Comparison of ENCODE assay signal across 18 cellular contexts in genomic region chr9:91736898-91737601, GRCh38.
"Had no signal": no experiment of that assay in that cellular context is flagged by ENCODE, and none has a peak within 500 bp of the region (broad histone marks: within the 10 kb centered on the region; RNA-seq: fewer than 3 reads in every experiment).

No MANE protein-coding gene starts in this region.

- H3K9me3 ChIP-seq: lower lobe of right lung, neutrophil, pancreas, right lobe of liver, stomach, tibial artery, upper lobe of left lung had no signal

- H3K36me3 Mint-ChIP-seq: naive thymus-derived CD8-positive, alpha-beta T cell had no signal

- DNase-seq: effector CD4-positive, alpha-beta T cell; left ventricle myocardium superior; lower lobe of right lung; naive thymus-derived CD8-positive, alpha-beta T cell; pancreas; right lobe of liver; small intestine; stimulated activated CD4-positive, alpha-beta T cell treated with anti-CD3 and anti-CD28 coated beads, Interleukin-12 subunit alpha, Interleukin-12 subunit beta, amount 100 ng/mL, for 4 hours; stimulated activated CD4-positive, alpha-beta T cell treated with anti-CD3 and anti-CD28 coated beads, Interleukin-1b, Interleukin-23, amount 100 ng/mL, for 48 hours; stimulated activated CD4-positive, alpha-beta T cell treated with anti-CD3 and anti-CD28 coated beads, Interleukin-4, amount 100 ng/mL, for 1 hour; stimulated activated CD8-positive, alpha-beta memory T cell treated with anti-CD3 and anti-CD28 coated beads, Interleukin-4, amount 100 ng/mL, for 48 hours; stimulated activated naive CD4-positive, alpha-beta T cell treated with Interleukin-2 at 50 U/mL for 16 hours; stomach; tibial artery had no signal

- H3K27me3 ChIP-seq: neutrophil, pancreas, right lobe of liver, stomach, upper lobe of left lung had no signal

- H3K4me1 ChIP-seq: lower lobe of right lung, pancreas, right lobe of liver, tibial artery, upper lobe of left lung had no signal

- H3K9me3 Mint-ChIP-seq: naive thymus-derived CD8-positive, alpha-beta T cell; neural crest cell had no signal

- H3K36me3 ChIP-seq: lower lobe of right lung, neutrophil, pancreas, right lobe of liver, tibial artery, upper lobe of left lung had no signal

- H3K27ac Mint-ChIP-seq: naive thymus-derived CD8-positive, alpha-beta T cell had no signal

- H3K4me1 Mint-ChIP-seq: naive thymus-derived CD8-positive, alpha-beta T cell; neural crest cell had no signal

- H3K27ac ChIP-seq: dorsolateral prefrontal cortex, lower lobe of right lung, neutrophil, pancreas, right lobe of liver, stomach, tibial artery, upper lobe of left lung had no signal

- H3K4me3 Mint-ChIP-seq: naive thymus-derived CD8-positive, alpha-beta T cell; neural crest cell had no signal

- H3K4me3 ChIP-seq: dorsolateral prefrontal cortex, lower lobe of right lung, pancreas, right lobe of liver, stomach, tibial artery, upper lobe of left lung had no signal
